15 cellular contexts compared by ENCODE assay signal in the genomic region with DNA sequence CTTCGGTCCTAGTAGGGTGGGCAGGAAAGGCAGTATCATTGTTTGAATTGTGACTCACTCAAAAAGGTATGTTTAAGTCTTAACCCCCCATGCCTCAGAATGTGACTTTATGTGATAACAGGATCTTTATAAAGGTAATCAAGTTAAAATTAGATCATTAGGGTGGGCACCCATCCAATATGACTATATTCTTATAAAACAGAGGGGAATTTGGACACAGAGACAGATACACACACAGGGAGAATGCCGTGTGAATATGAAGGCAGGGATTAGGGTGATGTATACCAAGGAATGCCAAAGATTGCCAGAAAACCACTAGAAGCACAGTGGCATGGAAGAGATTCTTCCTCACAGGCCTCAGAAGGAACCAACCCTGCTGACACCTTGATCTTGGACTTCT.
DNase-seq lines count a peak whose midpoint lies in the region; ATAC-seq and TF ChIP-seq lines count a peak whose summit lies in the region.
"Had no signal": no experiment of that assay in that cellular context is flagged by ENCODE, and none has a peak within 500 bp of the region (broad histone marks: within the 10 kb centered on the region; RNA-seq: fewer than 3 reads in every experiment).

No MANE protein-coding gene starts in this region.

- no peak overlapping the region for H3K27ac Mint-ChIP-seq in CD8-positive, alpha-beta T cell

- no peaks in the 10 kb centered on the region for H3K9me3 ChIP-seq in body of pancreas
- H3K9me3 ChIP-seq in CD8-positive, alpha-beta T cell (ENCODE audit: low read length), result no peaks in the 10 kb centered on the region

- CTCF ChIA-PET in CD8-positive, alpha-beta T cell (lab: Charles Lee), result no interaction called here

- no peaks in the 10 kb centered on the region for H3K9me3 Mint-ChIP-seq in CD8-positive, alpha-beta T cell
- H3K9me3 Mint-ChIP-seq: IgD-negative memory B cell had no signal

- no peak overlapping the region for H3K4me3 Mint-ChIP-seq in CD8-positive, alpha-beta T cell
- H3K4me3 Mint-ChIP-seq: IgD-negative memory B cell had no signal

- TF ChIP-seq CTCF in body of pancreas (IDR thresholded peaks at IDR 0.05), result no peak
- TF ChIP-seq CTCF in CD8-positive, alpha-beta T cell (IDR thresholded peaks at IDR 0.05), result no peak

- 33 to 34% methylated on average over 2 of the region's 2 CpGs for WGBS in body of pancreas, 2 donors

- intact Hi-C loops in body of pancreas (cut with DNase I), result no loop called here
- intact Hi-C loops in CD8-positive, alpha-beta T cell (cut with DNase I, micrococcal nuclease), result no loop called here

- peak; percentile 29 for ATAC-seq in body of pancreas
- no peak for ATAC-seq in HG03378 (IDR thresholded peaks at IDR 0.05; ENCODE audit: unreplicated experiment)
- no peak for ATAC-seq in CD8-positive, alpha-beta T cell

- TF ChIP-seq POLR2A in body of pancreas (IDR thresholded peaks at IDR 0.05), result no peak

- POLR2A ChIA-PET in CD8-positive, alpha-beta T cell (lab: Charles Lee), result interaction anchor here (0.6 kb wide), 1 partner anchor 349 kb away, joined by 3 read pairs; no protein-coding TSS in a partner anchor

- DNase-seq in HS-27A (ENCODE audit: low read depth) (peak; percentile 55), NCI-H226 (peak; percentile 47), body of pancreas (no peak), NCI-H1092 treated with DMSO at 0.1 percent for 48 hours (lab: John Stamatoyannopoulos, UW) (no peak), putamen (ENCODE audit: low spot score) (no peak)
- DNase-seq in CD8-positive, alpha-beta T cell, result no peak
- DNase-seq: GDM1, H7, Karpas-422, NCI-H1105 treated with DMSO at 0.1 percent for 48 hours, NCI-H510A treated with DMSO at 0.1 percent for 48 hours, NCI-H774, SHP77 treated with DMSO at 0.1 percent for 48 hours had no signal

- no peak overlapping the region for H3K4me3 ChIP-seq in body of pancreas
- no peak overlapping the region for H3K4me3 ChIP-seq in CD8-positive, alpha-beta T cell (ENCODE audit: low read depth, low read length)

- H3K4me1 Mint-ChIP-seq in CD8-positive, alpha-beta T cell (ENCODE audit: low read depth), result no peaks in the 10 kb centered on the region
- H3K4me1 Mint-ChIP-seq: IgD-negative memory B cell had no signal

- H3K27me3 Mint-ChIP-seq in CD8-positive, alpha-beta T cell (ENCODE audit: low read depth), result peaks cover 17% of the 10 kb centered on the region

- H3K4me1 ChIP-seq in body of pancreas, result peaks cover 44% of the 10 kb centered on the region
- H3K4me1 ChIP-seq in CD8-positive, alpha-beta T cell (ENCODE audit: insufficient read depth, low read length), result no peaks in the 10 kb centered on the region

- peak overlapping the region in 3 of 4 donors; percentile 44 to 67 (median 56) for H3K27ac ChIP-seq in body of pancreas
- H3K27ac ChIP-seq in CD8-positive, alpha-beta T cell (ENCODE audit: low read depth, low read length), result no peak overlapping the region

- no peaks in the 10 kb centered on the region for H3K36me3 ChIP-seq in body of pancreas (replicated peaks in 1 of 2; ENCODE audit: insufficient read depth in 1 of 2, low read depth in 2 of 2)
- no peaks in the 10 kb centered on the region for H3K36me3 ChIP-seq in CD8-positive, alpha-beta T cell (ENCODE audit: insufficient read depth, low read length)

- H3K36me3 Mint-ChIP-seq in CD8-positive, alpha-beta T cell, result no peaks in the 10 kb centered on the region
- H3K36me3 Mint-ChIP-seq: IgD-negative memory B cell had no signal

- H3K27me3 ChIP-seq in body of pancreas, result no peaks in the 10 kb centered on the region
- H3K27me3 ChIP-seq in CD8-positive, alpha-beta T cell (ENCODE audit: insufficient read depth, low read length), result no peaks in the 10 kb centered on the region

Comparison
In these comparisons a context has a peak if more than half of its experiments do, and no peak if none do; other contexts are left out.
1. DNase-seq: peak in HS-27A (single experiment) and NCI-H226 (single experiment); none in body of pancreas (0 of 4), NCI-H1092 treated with DMSO at 0.1 percent for 48 hours (single experiment), putamen (single experiment) and CD8-positive, alpha-beta T cell (0 of 7).